In the genomic region with DNA sequence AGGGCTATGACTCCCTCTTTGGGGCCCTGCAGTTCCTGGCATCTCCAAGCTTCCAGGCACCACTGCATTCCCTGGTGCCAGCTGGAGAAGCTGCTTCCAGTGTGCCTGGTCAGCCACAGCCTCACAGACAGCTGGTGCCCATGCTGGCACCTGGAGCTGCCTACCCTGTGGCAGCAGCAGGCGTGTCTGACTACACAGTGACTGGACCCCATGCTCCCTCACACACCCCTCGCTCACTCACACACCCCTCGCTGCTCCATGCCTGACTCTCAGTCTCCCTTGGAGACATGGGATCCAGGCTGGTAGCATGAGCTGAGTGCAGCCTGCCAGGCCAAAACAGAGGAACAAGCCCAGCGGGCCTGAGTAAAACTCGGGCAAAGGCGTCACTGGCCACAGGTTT, we compare ENCODE assay signal across 26 cellular contexts. TPM values are rescaled to one million over a fixed set of nuclear protein-coding genes. Genes with fewer than 3 reads are reported as not detected.
DNase-seq lines count a peak whose midpoint lies in the region; ATAC-seq and TF ChIP-seq lines count a peak whose summit lies in the region.
"Had no signal": no experiment of that assay in that cellular context is flagged by ENCODE, and none has a peak within 500 bp of the region (broad histone marks: within the 10 kb centered on the region; RNA-seq: fewer than 3 reads in every experiment).

No MANE protein-coding gene starts in this region.

- no peaks in the 10 kb centered on the region for H3K79me2 ChIP-seq in PC-3 (ENCODE audit: low read length)

- no peak overlapping the region; the same call in 1 of the 2 replicates for H4K5ac ChIP-seq in IMR-90 (ENCODE audit: low read depth, low read length)

- in situ Hi-C loops in IMR-90 (cut with MboI; ENCODE audit: low sequenced_read_pairs) = no loop called here

- H3K36me3 ChIP-seq in IMR-90 (ENCODE audit: control insufficient read depth, insufficient read depth, low read length) = no peaks in the 10 kb centered on the region
- no peaks in the 10 kb centered on the region for H3K36me3 ChIP-seq in PC-3 (ENCODE audit: low read depth, low read length)
- no peaks in the 10 kb centered on the region for H3K36me3 ChIP-seq in neuronal stem cell (replicated peaks in 1 of 2; ENCODE audit: control insufficient read depth in 2 of 2, insufficient read depth in 2 of 2, low read length in 2 of 2)
- H3K36me3 ChIP-seq in breast epithelium = no peaks in the 10 kb centered on the region
- H3K36me3 ChIP-seq: BLaER1, SJSA1 had no signal

- H4K91ac ChIP-seq in IMR-90 (ENCODE audit: insufficient read depth, low read depth, low read length) (peak overlapping the region; percentile 61), neuronal stem cell (ENCODE audit: low read depth, low read length, poor library complexity) (no peak overlapping the region)

- no peaks in the 10 kb centered on the region for H4K20me1 ChIP-seq in IMR-90 (ENCODE audit: insufficient read depth, low read length)
- no peaks in the 10 kb centered on the region for H4K20me1 ChIP-seq in PC-3 (ENCODE audit: low read length)
- H4K20me1 ChIP-seq: BLaER1 had no signal

- CTCF ChIA-PET in IMR-90 (lab: Yijun Ruan, JAX) (interaction anchor here (1.2 kb wide), 1 partner anchor 23 kb away, joined by 3 read pairs; no protein-coding TSS in a partner anchor), PC-3 (lab: Charles Lee) (interaction anchor here (0.6 to 0.7 kb wide), 3 partner anchors 28 to 181 kb away, joined by 3 to 5 read pairs (median 4); partner anchors contain the start of gene PCTP)

- peak overlapping the region; percentile 43; the same call in 1 of the 2 replicates for H2AK5ac ChIP-seq in IMR-90 (ENCODE audit: low read depth, low read length)
- H2AK5ac ChIP-seq in neuronal stem cell (ENCODE audit: low read depth, low read length) = no peak overlapping the region

- DNase-seq in IMR-90 = no peak
- peak; percentile 29 for DNase-seq in PC-3
- DNase-seq in foreskin keratinocyte = no peak
- no peak for DNase-seq in neuronal stem cell (ENCODE audit: low spot score)
- DNase-seq in breast epithelium (ENCODE audit: low spot score in 2 of 2) = no peak
- no peak for DNase-seq in right cardiac atrium
- no peak for DNase-seq in COR-L47 (lab: John Stamatoyannopoulos, UW)
- DNase-seq: ACHN; CD4-positive, alpha-beta T cell; H9; HFFc6; Kasumi-1; NCI-H1092; NCI-H1436; NCI-H1930; NCI-H345; NCI-H524; NCI-H774 had no signal

- no peak overlapping the region for H2BK12ac ChIP-seq in neuronal stem cell (ENCODE audit: low read length)

- peak overlapping the region; percentile 36; the same call in 1 of the 2 replicates for H3K18ac ChIP-seq in IMR-90 (ENCODE audit: low read depth, low read length)
- H3K18ac ChIP-seq in neuronal stem cell (ENCODE audit: low read length) = peak overlapping the region; percentile 54

- no peaks in the 10 kb centered on the region for H3F3A ChIP-seq in PC-3 (ENCODE audit: low read length, unreplicated experiment)

- H2BK15ac ChIP-seq in IMR-90 (ENCODE audit: low read depth, low read length) (no peak overlapping the region), neuronal stem cell (ENCODE audit: low read length) (no peak overlapping the region)

- H3K9me1 ChIP-seq in IMR-90 (ENCODE audit: insufficient read depth, low read length) = peaks cover 5% of the 10 kb centered on the region; the same call in 1 of the 2 replicates

- BruUV-seq in IMR-90 (replicated peaks; lab: Mats Ljungman, UMichigan) (no TSS peak), PC-3 (replicated peaks; lab: Mats Ljungman, UMichigan) (no TSS peak)

- no peaks in the 10 kb centered on the region for H3K9me2 ChIP-seq in PC-3 (replicated peaks; ENCODE audit: low read length)

- no peak overlapping the region for H3K9ac ChIP-seq in IMR-90 (ENCODE audit: low read depth, low read length)
- no peak overlapping the region for H3K9ac ChIP-seq in PC-3 (ENCODE audit: low read length)
- H3K9ac ChIP-seq in neuronal stem cell (ENCODE audit: low read depth, low read length, poor library complexity) = no peak overlapping the region
- H3K9ac ChIP-seq: BLaER1 had no signal

- TF ChIP-seq RAD21 in IMR-90 (IDR thresholded peaks at IDR 0.05; ENCODE audit: low read length) = no peak

- H3K4me1 ChIP-seq in IMR-90 (ENCODE audit: control insufficient read depth, insufficient read depth, low read length) (peaks cover 4% of the 10 kb centered on the region; the same call in 1 of the 2 replicates), PC-3 (ENCODE audit: insufficient read depth, low read length) (peaks cover 19% of the 10 kb centered on the region), foreskin keratinocyte (no peaks in the 10 kb centered on the region), neuronal stem cell (ENCODE audit: control insufficient read depth in 2 of 2, insufficient read depth in 1 of 2, low read depth in 1 of 2, low read length in 2 of 2) (no peaks in the 10 kb centered on the region), breast epithelium (no peaks in the 10 kb centered on the region), right cardiac atrium (ENCODE audit: control insufficient read depth, insufficient read depth, low read length) (peaks cover 5% of the 10 kb centered on the region)
- H3K4me1 ChIP-seq: BLaER1 had no signal

- H4K8ac ChIP-seq in IMR-90 (ENCODE audit: low read depth in 2 of 2, low read length in 2 of 2) = 0 out of 4 replicates have a peak overlapping the region, but pooled peaks of 1 of the 2 experiments have one; percentile 42
- H4K8ac ChIP-seq in neuronal stem cell (ENCODE audit: low read depth, low read length) = no peak overlapping the region

- TF ChIP-seq POLR2A in IMR-90 (IDR thresholded peaks at IDR 0.05; ENCODE audit: low read depth, low read length) = no peak
- no peak for TF ChIP-seq POLR2A in breast epithelium (IDR thresholded peaks at IDR 0.05)

- no peak overlapping the region for H3K56ac ChIP-seq in IMR-90 (ENCODE audit: extremely low read depth, insufficient read depth, low read length)

- H3K79me1 ChIP-seq in IMR-90 (ENCODE audit: low read depth in 1 of 2, low read length in 2 of 2) (no peaks in the 10 kb centered on the region), neuronal stem cell (ENCODE audit: low read depth, low read length) (no peaks in the 10 kb centered on the region)

- TF ChIP-seq CTCF in IMR-90 (conservative IDR thresholded peaks at IDR 0.05; ENCODE audit: low read depth, low read length) (no peak), PC-3 (conservative IDR thresholded peaks at IDR 0.05; ENCODE audit: low read depth, low read length) (no peak), foreskin keratinocyte (conservative IDR thresholded peaks at IDR 0.05) (no peak), breast epithelium (IDR thresholded peaks at IDR 0.05) (no peak)

- POLR2A ChIA-PET in IMR-90 (lab: Charles Lee; ENCODE audit: unreplicated experiment) (no interaction called here), PC-3 (lab: Charles Lee; ENCODE audit: unreplicated experiment) (no interaction called here)

- H3K4me3 ChIP-seq in IMR-90 (ENCODE audit: insufficient read depth, low read depth, low read length) = no peak overlapping the region
- no peak overlapping the region for H3K4me3 ChIP-seq in PC-3 (ENCODE audit: low read length)
- H3K4me3 ChIP-seq in neuronal stem cell (ENCODE audit: low read length in 2 of 2) = no peak overlapping the region
- no peak overlapping the region for H3K4me3 ChIP-seq in breast epithelium
- no peak overlapping the region for H3K4me3 ChIP-seq in right cardiac atrium (ENCODE audit: low read length)
- H3K4me3 ChIP-seq: BLaER1, SJSA1 had no signal

- no peak overlapping the region for H3K14ac ChIP-seq in IMR-90 (replicated peaks; ENCODE audit: low read depth, low read length)
- H3K14ac ChIP-seq in neuronal stem cell (ENCODE audit: low read length) = no peak overlapping the region

- H3K23ac ChIP-seq in IMR-90 (ENCODE audit: low read depth, low read length) = no peak overlapping the region; the same call in 1 of the 2 replicates
- H3K23ac ChIP-seq in neuronal stem cell (ENCODE audit: low read depth, low read length, poor library complexity) = peak overlapping the region; percentile 53

- peak overlapping the region; percentile 60 for H2BK5ac ChIP-seq in IMR-90 (ENCODE audit: low read depth, low read length, poor library complexity, severe bottlenecking)
- no peak overlapping the region for H2BK5ac ChIP-seq in neuronal stem cell (ENCODE audit: low read length)

- H3K9me3 ChIP-seq in IMR-90 (ENCODE audit: control insufficient read depth, insufficient read depth, low read length) (no peaks in the 10 kb centered on the region), PC-3 (ENCODE audit: low read length) (no peaks in the 10 kb centered on the region), neuronal stem cell (replicated peaks in 1 of 2; ENCODE audit: control insufficient read depth in 2 of 2, insufficient read depth in 1 of 2, low read depth in 1 of 2, low read length in 2 of 2) (no peaks in the 10 kb centered on the region), breast epithelium (no peaks in the 10 kb centered on the region), right cardiac atrium (ENCODE audit: control insufficient read depth, low read length) (no peaks in the 10 kb centered on the region)
- H3K9me3 ChIP-seq: BLaER1, SJSA1 had no signal

- H3K27me3 ChIP-seq in IMR-90 (ENCODE audit: control insufficient read depth, insufficient read depth, low read length) = no peaks in the 10 kb centered on the region
- H3K27me3 ChIP-seq in PC-3 (ENCODE audit: low read length) = no peaks in the 10 kb centered on the region
- H3K27me3 ChIP-seq in foreskin keratinocyte = no peaks in the 10 kb centered on the region
- no peaks in the 10 kb centered on the region for H3K27me3 ChIP-seq in neuronal stem cell (ENCODE audit: control insufficient read depth in 3 of 3, insufficient read depth in 3 of 3, low read depth in 1 of 3, low read length in 3 of 3)
- H3K27me3 ChIP-seq in breast epithelium = no peaks in the 10 kb centered on the region
- no peaks in the 10 kb centered on the region for H3K27me3 ChIP-seq in right cardiac atrium (ENCODE audit: control insufficient read depth, insufficient read depth)
- H3K27me3 ChIP-seq: BLaER1, SJSA1 had no signal

- H2AFZ ChIP-seq in IMR-90 (replicated peaks; ENCODE audit: low read length, poor library complexity) = no peak overlapping the region
- H2AFZ ChIP-seq in PC-3 (ENCODE audit: low read length) = no peak overlapping the region
- H2AFZ ChIP-seq in neuronal stem cell (ENCODE audit: low read length) = no peak overlapping the region

- dilution Hi-C loops in IMR-90 (cut with HindIII; ENCODE audit: low sequenced_read_pairs, unreplicated experiment) = no loop called here

- H2BK20ac ChIP-seq in IMR-90 (ENCODE audit: low read depth, low read length) = peak overlapping the region; percentile 45; the same call in 1 of the 2 replicates

- H3K4ac ChIP-seq in IMR-90 (ENCODE audit: low read depth, low read length) (peak overlapping the region; percentile 65), neuronal stem cell (ENCODE audit: low read length) (peak overlapping the region; percentile 45)

- WGBS in IMR-90 (ENCODE audit: extremely low coverage in 2 of 2, insufficient read length in 1 of 2), 2 experiments = 93% methylated on average over 3 of the region's 6 CpGs; no CpG with 5 or more reads in 1 of the 2 experiments
- WGBS in neuronal stem cell (ENCODE audit: extremely low coverage in 2 of 2, insufficient read length in 2 of 2, insufficient replicate concordance in 1 of 2), 2 donors = no CpG with 5 or more reads among the region's 6 CpGs
- 88% methylated on average over 6 of the region's 6 CpGs for WGBS in right cardiac atrium

- peak overlapping the region; percentile 72 for H2BK120ac ChIP-seq in IMR-90 (ENCODE audit: low read depth, low read length)
- no peak overlapping the region for H2BK120ac ChIP-seq in neuronal stem cell (ENCODE audit: low read depth, low read length)

- H2AK9ac ChIP-seq in IMR-90 (replicated peaks; ENCODE audit: low read depth, low read length, poor library complexity) = peak overlapping the region; percentile 55

- intact Hi-C loops in IMR-90 (cut with micrococcal nuclease) = no loop called here
- intact Hi-C loops in PC-3 (cut with micrococcal nuclease) = loop anchor here (2.0 to 10.0 kb wide), 2 partner anchors 30 to 116 kb away; no protein-coding TSS in a partner anchor
- intact Hi-C loops in breast epithelium (cut with DNase I; ENCODE audit: low total_unique reads) = no loop called here
- intact Hi-C loops in right cardiac atrium (cut with DNase I) = loop anchor here in 2 of 4 donors (10.0 kb wide), 1 partner anchor 64 kb away; no protein-coding TSS in a partner anchor

- H3K4me2 ChIP-seq in IMR-90 (ENCODE audit: low read depth, low read length) (no peak overlapping the region), PC-3 (ENCODE audit: low read length) (peak overlapping the region; percentile 49), neuronal stem cell (ENCODE audit: insufficient read depth, low read length, poor library complexity, severe bottlenecking) (no peak overlapping the region)
- H3K4me2 ChIP-seq: BLaER1 had no signal

- ATAC-seq in IMR-90 (ENCODE audit: low read depth) (0 out of 2 replicates have a peak, but pooled peaks have one; percentile 25), PC-3 (peak; percentile 66), foreskin keratinocyte (peak; percentile 26), right cardiac atrium (no peak), HG02840 (IDR thresholded peaks at IDR 0.05; ENCODE audit: low FRiP score, unreplicated experiment) (no peak)
- ATAC-seq: Right ventricle myocardium inferior had no signal

- H3K27ac ChIP-seq in IMR-90 (ENCODE audit: insufficient read depth, low read length) (peak overlapping the region; percentile 2; the same call in 1 of the 2 replicates), PC-3 (ENCODE audit: low read length) (peak overlapping the region; percentile 61), foreskin keratinocyte (no peak overlapping the region), neuronal stem cell (replicated peaks; ENCODE audit: low read length) (no peak overlapping the region), breast epithelium (no peak overlapping the region), right cardiac atrium (ENCODE audit: low read length) (no peak overlapping the region)
- H3K27ac ChIP-seq: BLaER1, SJSA1 had no signal

RNA-seq across cellular contexts. Expression of gene SMIM36, which starts 59.1 kb away (rescaled TPM):
- not detected in 2 replicates for total RNA-seq in IMR-90 (2012; rRNA removed)
- not detected in 2 replicates for polyA plus RNA-seq in IMR-90 (2012; rRNA removed)
- not detected in 2 replicates for polyA plus RNA-seq in IMR-90 (2012; cell fraction: cytosol; rRNA removed)
- not detected in 2 replicates for polyA plus RNA-seq in IMR-90 (2012; cell fraction: nucleus; rRNA removed; ENCODE audit: low replicate concordance)
- total RNA-seq in PC-3 (2014; rRNA removed) = not detected in 2 replicates
- not detected in 2 replicates for total RNA-seq in foreskin keratinocyte
- not detected in 2 replicates for polyA plus RNA-seq in foreskin keratinocyte
- polyA plus RNA-seq in neuronal stem cell (2013, experiment 1 of 2) = not detected
- polyA plus RNA-seq in neuronal stem cell (2013, experiment 2 of 2) = not detected
- total RNA-seq in breast epithelium = not detected
- total RNA-seq in right cardiac atrium = not detected
- polyA plus RNA-seq in right cardiac atrium = not detected
- total RNA-seq: CD4-positive, alpha-beta T cell; Daoy; H9; HFFc6; OCI-LY7; Right ventricle myocardium inferior; SJSA1; T-helper 1 cell treated with Interleukin-12 subunit alpha and Interleukin-12 subunit beta and Interleukin-4 antibody, amounts not matched to agents 30 ng/mL and 1 ng/mL, for 36 hours had no signal
- polyA plus RNA-seq: IgD-negative memory B cell had no signal

Comparison
In these comparisons a context has a peak if more than half of its experiments do, and no peak if none do; other contexts are left out.
1. ATAC-seq: peak in IMR-90 (single experiment), PC-3 (single experiment) and foreskin keratinocyte (single experiment); none in right cardiac atrium (0 of 2) and HG02840 (single experiment).
2. H3K27ac ChIP-seq: peak in IMR-90 (single experiment) and PC-3 (single experiment); none in foreskin keratinocyte (single experiment), neuronal stem cell (single experiment), breast epithelium (0 of 2) and right cardiac atrium (single experiment).